1 cellular context compared by ENCODE assay signal in the genomic region with DNA sequence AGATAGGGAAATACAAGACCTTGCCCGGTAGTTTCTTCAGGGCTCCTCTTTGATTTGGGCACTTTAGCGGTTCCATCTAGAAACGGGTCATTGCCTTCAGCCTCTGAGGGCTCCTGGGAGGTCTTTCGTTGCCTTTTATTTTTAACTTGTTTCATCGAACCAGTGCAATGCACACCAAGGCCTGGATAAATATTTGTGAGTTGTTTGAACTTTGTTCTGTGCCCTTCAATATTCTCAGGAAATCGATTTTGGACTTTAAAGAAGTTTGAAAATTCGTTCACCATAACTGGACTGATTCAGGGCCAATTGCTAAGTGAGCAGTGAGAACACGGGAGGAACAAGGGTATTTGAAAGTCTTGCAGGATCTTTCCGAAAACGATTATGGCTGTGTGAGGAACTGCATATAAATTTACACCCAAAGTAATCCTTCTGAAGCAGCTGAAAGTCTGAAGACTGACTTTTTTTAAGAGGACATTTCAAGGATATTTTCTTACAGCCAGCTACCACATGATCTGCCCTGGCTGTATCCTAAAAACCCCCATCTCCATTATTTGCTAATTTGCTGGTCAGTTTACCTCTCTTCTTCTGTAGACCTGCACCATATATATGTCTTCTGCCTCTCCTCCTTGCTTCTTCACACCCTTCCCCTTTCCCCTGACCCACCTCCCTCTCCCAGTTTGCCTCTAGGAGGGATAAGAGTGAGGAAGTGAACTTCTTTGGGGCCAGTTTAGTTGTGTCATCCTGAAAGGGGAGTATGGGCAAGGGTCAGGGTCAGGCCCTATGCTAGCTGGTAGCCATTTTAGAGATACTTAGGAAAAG.
TF ChIP-seq lines count a peak whose summit lies in the region.

No MANE protein-coding gene starts in this region.

TF ChIP-seq in WTC11, 78 proteins besides CTCF, POLR2A, EP300 and RAD21 (continued from another document):
- TF ChIP-seq, protein P1, sequence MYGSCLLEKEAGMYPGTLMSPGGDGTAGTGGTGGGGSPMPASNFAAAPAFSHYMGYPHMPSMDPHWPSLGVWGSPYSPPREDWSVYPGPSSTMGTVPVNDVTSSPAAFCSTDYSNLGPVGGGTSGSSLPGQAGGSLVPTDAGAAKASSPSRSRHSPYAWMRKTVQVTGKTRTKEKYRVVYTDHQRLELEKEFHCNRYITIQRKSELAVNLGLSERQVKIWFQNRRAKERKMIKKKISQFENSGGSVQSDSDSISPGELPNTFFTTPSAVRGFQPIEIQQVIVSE (CRISPR knock-in tag; IDR thresholded peaks at IDR 0.05; ENCODE audit: borderline replicate concordance), result no peak
- no peak for TF ChIP-seq ESRRA (CRISPR knock-in tag; IDR thresholded peaks at IDR 0.05; ENCODE audit: borderline replicate concordance)
- TF ChIP-seq, protein P2, sequence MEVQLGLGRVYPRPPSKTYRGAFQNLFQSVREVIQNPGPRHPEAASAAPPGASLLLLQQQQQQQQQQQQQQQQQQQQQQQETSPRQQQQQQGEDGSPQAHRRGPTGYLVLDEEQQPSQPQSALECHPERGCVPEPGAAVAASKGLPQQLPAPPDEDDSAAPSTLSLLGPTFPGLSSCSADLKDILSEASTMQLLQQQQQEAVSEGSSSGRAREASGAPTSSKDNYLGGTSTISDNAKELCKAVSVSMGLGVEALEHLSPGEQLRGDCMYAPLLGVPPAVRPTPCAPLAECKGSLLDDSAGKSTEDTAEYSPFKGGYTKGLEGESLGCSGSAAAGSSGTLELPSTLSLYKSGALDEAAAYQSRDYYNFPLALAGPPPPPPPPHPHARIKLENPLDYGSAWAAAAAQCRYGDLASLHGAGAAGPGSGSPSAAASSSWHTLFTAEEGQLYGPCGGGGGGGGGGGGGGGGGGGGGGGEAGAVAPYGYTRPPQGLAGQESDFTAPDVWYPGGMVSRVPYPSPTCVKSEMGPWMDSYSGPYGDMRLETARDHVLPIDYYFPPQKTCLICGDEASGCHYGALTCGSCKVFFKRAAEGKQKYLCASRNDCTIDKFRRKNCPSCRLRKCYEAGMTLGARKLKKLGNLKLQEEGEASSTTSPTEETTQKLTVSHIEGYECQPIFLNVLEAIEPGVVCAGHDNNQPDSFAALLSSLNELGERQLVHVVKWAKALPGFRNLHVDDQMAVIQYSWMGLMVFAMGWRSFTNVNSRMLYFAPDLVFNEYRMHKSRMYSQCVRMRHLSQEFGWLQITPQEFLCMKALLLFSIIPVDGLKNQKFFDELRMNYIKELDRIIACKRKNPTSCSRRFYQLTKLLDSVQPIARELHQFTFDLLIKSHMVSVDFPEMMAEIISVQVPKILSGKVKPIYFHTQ (CRISPR knock-in tag; IDR thresholded peaks at IDR 0.05), result no peak
- TF ChIP-seq, protein P3, sequence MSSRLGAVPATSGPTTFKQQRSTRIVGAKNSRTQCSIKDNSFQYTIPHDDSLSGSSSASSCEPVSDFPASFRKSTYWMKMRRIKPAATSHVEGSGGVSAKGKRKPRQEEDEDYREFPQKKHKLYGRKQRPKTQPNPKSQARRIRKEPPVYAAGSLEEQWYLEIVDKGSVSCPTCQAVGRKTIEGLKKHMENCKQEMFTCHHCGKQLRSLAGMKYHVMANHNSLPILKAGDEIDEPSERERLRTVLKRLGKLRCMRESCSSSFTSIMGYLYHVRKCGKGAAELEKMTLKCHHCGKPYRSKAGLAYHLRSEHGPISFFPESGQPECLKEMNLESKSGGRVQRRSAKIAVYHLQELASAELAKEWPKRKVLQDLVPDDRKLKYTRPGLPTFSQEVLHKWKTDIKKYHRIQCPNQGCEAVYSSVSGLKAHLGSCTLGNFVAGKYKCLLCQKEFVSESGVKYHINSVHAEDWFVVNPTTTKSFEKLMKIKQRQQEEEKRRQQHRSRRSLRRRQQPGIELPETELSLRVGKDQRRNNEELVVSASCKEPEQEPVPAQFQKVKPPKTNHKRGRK (CRISPR knock-in tag; IDR thresholded peaks at IDR 0.05; ENCODE audit: borderline replicate concordance), result no peak
- no peak for TF ChIP-seq SOX15 (CRISPR knock-in tag; IDR thresholded peaks at IDR 0.05)
- TF ChIP-seq TP53 (CRISPR knock-in tag; IDR thresholded peaks at IDR 0.05), result no peak
- no peak for TF ChIP-seq ETV6 (CRISPR knock-in tag; IDR thresholded peaks at IDR 0.05)
- TF ChIP-seq, protein P4, sequence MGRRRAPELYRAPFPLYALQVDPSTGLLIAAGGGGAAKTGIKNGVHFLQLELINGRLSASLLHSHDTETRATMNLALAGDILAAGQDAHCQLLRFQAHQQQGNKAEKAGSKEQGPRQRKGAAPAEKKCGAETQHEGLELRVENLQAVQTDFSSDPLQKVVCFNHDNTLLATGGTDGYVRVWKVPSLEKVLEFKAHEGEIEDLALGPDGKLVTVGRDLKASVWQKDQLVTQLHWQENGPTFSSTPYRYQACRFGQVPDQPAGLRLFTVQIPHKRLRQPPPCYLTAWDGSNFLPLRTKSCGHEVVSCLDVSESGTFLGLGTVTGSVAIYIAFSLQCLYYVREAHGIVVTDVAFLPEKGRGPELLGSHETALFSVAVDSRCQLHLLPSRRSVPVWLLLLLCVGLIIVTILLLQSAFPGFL (CRISPR knock-in tag; IDR thresholded peaks at IDR 0.05; ENCODE audit: borderline replicate concordance), result no peak
- TF ChIP-seq ZNF138 (CRISPR knock-in tag; conservative IDR thresholded peaks at IDR 0.05), result no peak
- TF ChIP-seq, protein P5, sequence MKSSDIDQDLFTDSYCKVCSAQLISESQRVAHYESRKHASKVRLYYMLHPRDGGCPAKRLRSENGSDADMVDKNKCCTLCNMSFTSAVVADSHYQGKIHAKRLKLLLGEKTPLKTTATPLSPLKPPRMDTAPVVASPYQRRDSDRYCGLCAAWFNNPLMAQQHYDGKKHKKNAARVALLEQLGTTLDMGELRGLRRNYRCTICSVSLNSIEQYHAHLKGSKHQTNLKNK (CRISPR knock-in tag; IDR thresholded peaks at IDR 0.05), result no peak
- TF ChIP-seq, protein P6, sequence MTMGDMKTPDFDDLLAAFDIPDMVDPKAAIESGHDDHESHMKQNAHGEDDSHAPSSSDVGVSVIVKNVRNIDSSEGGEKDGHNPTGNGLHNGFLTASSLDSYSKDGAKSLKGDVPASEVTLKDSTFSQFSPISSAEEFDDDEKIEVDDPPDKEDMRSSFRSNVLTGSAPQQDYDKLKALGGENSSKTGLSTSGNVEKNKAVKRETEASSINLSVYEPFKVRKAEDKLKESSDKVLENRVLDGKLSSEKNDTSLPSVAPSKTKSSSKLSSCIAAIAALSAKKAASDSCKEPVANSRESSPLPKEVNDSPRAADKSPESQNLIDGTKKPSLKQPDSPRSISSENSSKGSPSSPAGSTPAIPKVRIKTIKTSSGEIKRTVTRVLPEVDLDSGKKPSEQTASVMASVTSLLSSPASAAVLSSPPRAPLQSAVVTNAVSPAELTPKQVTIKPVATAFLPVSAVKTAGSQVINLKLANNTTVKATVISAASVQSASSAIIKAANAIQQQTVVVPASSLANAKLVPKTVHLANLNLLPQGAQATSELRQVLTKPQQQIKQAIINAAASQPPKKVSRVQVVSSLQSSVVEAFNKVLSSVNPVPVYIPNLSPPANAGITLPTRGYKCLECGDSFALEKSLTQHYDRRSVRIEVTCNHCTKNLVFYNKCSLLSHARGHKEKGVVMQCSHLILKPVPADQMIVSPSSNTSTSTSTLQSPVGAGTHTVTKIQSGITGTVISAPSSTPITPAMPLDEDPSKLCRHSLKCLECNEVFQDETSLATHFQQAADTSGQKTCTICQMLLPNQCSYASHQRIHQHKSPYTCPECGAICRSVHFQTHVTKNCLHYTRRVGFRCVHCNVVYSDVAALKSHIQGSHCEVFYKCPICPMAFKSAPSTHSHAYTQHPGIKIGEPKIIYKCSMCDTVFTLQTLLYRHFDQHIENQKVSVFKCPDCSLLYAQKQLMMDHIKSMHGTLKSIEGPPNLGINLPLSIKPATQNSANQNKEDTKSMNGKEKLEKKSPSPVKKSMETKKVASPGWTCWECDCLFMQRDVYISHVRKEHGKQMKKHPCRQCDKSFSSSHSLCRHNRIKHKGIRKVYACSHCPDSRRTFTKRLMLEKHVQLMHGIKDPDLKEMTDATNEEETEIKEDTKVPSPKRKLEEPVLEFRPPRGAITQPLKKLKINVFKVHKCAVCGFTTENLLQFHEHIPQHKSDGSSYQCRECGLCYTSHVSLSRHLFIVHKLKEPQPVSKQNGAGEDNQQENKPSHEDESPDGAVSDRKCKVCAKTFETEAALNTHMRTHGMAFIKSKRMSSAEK (CRISPR knock-in tag; IDR thresholded peaks at IDR 0.05; ENCODE audit: borderline replicate concordance), result no peak
- no peak for TF ChIP-seq GABPB1 (CRISPR knock-in tag; IDR thresholded peaks at IDR 0.05)
- TF ChIP-seq, protein P7, sequence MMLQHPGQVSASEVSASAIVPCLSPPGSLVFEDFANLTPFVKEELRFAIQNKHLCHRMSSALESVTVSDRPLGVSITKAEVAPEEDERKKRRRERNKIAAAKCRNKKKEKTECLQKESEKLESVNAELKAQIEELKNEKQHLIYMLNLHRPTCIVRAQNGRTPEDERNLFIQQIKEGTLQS (CRISPR knock-in tag; conservative IDR thresholded peaks at IDR 0.05), result no peak
- TF ChIP-seq ZBTB21 (CRISPR knock-in tag; IDR thresholded peaks at IDR 0.05; ENCODE audit: borderline replicate concordance), result no peak
- TF ChIP-seq, protein P8, sequence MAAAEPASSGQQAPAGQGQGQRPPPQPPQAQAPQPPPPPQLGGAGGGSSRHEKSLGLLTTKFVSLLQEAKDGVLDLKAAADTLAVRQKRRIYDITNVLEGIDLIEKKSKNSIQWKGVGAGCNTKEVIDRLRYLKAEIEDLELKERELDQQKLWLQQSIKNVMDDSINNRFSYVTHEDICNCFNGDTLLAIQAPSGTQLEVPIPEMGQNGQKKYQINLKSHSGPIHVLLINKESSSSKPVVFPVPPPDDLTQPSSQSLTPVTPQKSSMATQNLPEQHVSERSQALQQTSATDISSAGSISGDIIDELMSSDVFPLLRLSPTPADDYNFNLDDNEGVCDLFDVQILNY (CRISPR knock-in tag; IDR thresholded peaks at IDR 0.05), result no peak
